ENCODE assay signal across 9 cellular contexts in the genomic region with DNA sequence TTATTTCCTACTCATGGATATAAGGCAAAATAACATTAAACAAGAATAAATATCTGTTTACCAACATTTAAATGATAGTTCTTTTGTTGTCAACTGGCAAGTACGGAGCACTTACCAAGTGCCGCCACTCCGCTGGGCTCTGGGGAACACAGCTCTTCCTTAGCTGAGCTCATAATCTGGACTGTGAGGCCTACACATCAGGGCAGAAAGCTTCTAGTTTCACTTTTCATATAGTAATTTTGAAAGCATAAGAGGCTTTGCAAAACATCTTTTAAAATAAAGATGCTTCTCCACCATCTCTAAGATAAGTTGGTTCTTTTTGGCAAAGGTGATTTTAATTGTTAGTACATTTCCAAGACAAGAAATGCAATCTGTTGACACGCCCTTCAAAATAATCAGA.
DNase-seq lines count a peak whose midpoint lies in the region; ATAC-seq and TF ChIP-seq lines count a peak whose summit lies in the region.
"Had no signal": no experiment of that assay in that cellular context is flagged by ENCODE, and none has a peak within 500 bp of the region (broad histone marks: within the 10 kb centered on the region; RNA-seq: fewer than 3 reads in every experiment).

No MANE protein-coding gene starts in this region.

- peak; percentile 18 for DNase-seq in DMS53 (lab: John Stamatoyannopoulos, UW)
- DNase-seq in DMS53 treated with DMSO at 0.1 percent for 48 hours (lab: John Stamatoyannopoulos, UW; ENCODE audit: unreplicated experiment) = no peak
- DNase-seq in dermis microvascular lymphatic vessel endothelial cell (ENCODE audit: low read depth in 2 of 2) = peak; percentile 25 to 55
- DNase-seq in naive thymus-derived CD4-positive, alpha-beta T cell = peak in 8 of 9 donors; percentile 18 to 50 (median 40)
- DNase-seq in ureter (ENCODE audit: low spot score) = peak; percentile 49
- DNase-seq in NCI-H1436 (lab: John Stamatoyannopoulos, UW) = no peak

- POLR2A ChIA-PET in naive thymus-derived CD4-positive, alpha-beta T cell (lab: Charles Lee) = interaction anchor here (0.9 to 1.5 kb wide), 4 partner anchors 11 to 214 kb away, joined by 3 to 9 read pairs (median 4); no protein-coding TSS in a partner anchor

- peaks cover 0 to 11% (median 0%) of the 10 kb centered on the region in 5 donors for H3K36me3 Mint-ChIP-seq in naive thymus-derived CD4-positive, alpha-beta T cell

- no peaks in the 10 kb centered on the region for H3K36me3 ChIP-seq in naive thymus-derived CD4-positive, alpha-beta T cell (ENCODE audit: control insufficient read depth in 2 of 3, insufficient read depth in 3 of 3, low read length in 3 of 3)

- H3K4me1 Mint-ChIP-seq in naive thymus-derived CD4-positive, alpha-beta T cell = peaks cover 26 to 59% (median 45%) of the 10 kb centered on the region in 7 donors

- H3K27me3 ChIP-seq in naive thymus-derived CD4-positive, alpha-beta T cell (ENCODE audit: control insufficient read depth in 2 of 2, insufficient read depth in 2 of 2, low read length in 2 of 2) = no peaks in the 10 kb centered on the region

- peak overlapping the region; percentile 61 to 91 (median 82) for H3K4me3 Mint-ChIP-seq in naive thymus-derived CD4-positive, alpha-beta T cell

- H3K4me3 ChIP-seq in WI38 (ENCODE audit: low read depth, low read length) = peak overlapping the region; percentile 48
- peak overlapping the region; percentile 56 for H3K4me3 ChIP-seq in naive thymus-derived CD4-positive, alpha-beta T cell (ENCODE audit: low read length)

- peak; percentile 45 for ATAC-seq in HG03025 (IDR thresholded peaks at IDR 0.05; ENCODE audit: low FRiP score, unreplicated experiment)
- ATAC-seq in naive thymus-derived CD4-positive, alpha-beta T cell = peak; percentile 72

- TF ChIP-seq CTCF in WI38 (IDR thresholded peaks at IDR 0.05; ENCODE audit: low read depth, low read length) = no peak

- intact Hi-C loops in naive thymus-derived CD4-positive, alpha-beta T cell (cut with micrococcal nuclease) = loop anchor here (1.0 to 10.0 kb wide), 19 partner anchors 18 to 694 kb away; a partner anchor contains a TSS

- H3K27ac Mint-ChIP-seq in naive thymus-derived CD4-positive, alpha-beta T cell = peak overlapping the region; percentile 95 to 99 (median 97)

- no peaks in the 10 kb centered on the region for H3K9me3 ChIP-seq in naive thymus-derived CD4-positive, alpha-beta T cell (ENCODE audit: control insufficient read depth in 2 of 3, low read length in 3 of 3)

- H3K9me3 Mint-ChIP-seq in naive thymus-derived CD4-positive, alpha-beta T cell = no peaks in the 10 kb centered on the region

- peak overlapping the region; percentile 80 for H3K27ac ChIP-seq in naive thymus-derived CD4-positive, alpha-beta T cell (ENCODE audit: low read depth, low read length)
- H3K27ac ChIP-seq: 22Rv1 had no signal

- no peaks in the 10 kb centered on the region for H3K27me3 Mint-ChIP-seq in naive thymus-derived CD4-positive, alpha-beta T cell

- CTCF ChIA-PET in naive thymus-derived CD4-positive, alpha-beta T cell (lab: Charles Lee) = interaction anchor here (0.6 to 1.3 kb wide), 4 partner anchors 37 to 213 kb away, joined by 3 to 4 read pairs (median 4); no protein-coding TSS in a partner anchor

- H3K4me1 ChIP-seq in naive thymus-derived CD4-positive, alpha-beta T cell (ENCODE audit: control insufficient read depth in 2 of 2, insufficient read depth in 2 of 2, low read length in 2 of 2) = peaks cover 21 to 23% of the 10 kb centered on the region in 2 donors

Comparison
In these comparisons a context has a peak if more than half of its experiments do, and no peak if none do; other contexts are left out.
1. DNase-seq: peak in DMS53 (single experiment), dermis microvascular lymphatic vessel endothelial cell (2 of 2), naive thymus-derived CD4-positive, alpha-beta T cell (8 of 9) and ureter (single experiment); none in DMS53 treated with DMSO at 0.1 percent for 48 hours (single experiment) and NCI-H1436 (single experiment).